ENCODE assay signal across 8 cellular contexts in the genomic region with DNA sequence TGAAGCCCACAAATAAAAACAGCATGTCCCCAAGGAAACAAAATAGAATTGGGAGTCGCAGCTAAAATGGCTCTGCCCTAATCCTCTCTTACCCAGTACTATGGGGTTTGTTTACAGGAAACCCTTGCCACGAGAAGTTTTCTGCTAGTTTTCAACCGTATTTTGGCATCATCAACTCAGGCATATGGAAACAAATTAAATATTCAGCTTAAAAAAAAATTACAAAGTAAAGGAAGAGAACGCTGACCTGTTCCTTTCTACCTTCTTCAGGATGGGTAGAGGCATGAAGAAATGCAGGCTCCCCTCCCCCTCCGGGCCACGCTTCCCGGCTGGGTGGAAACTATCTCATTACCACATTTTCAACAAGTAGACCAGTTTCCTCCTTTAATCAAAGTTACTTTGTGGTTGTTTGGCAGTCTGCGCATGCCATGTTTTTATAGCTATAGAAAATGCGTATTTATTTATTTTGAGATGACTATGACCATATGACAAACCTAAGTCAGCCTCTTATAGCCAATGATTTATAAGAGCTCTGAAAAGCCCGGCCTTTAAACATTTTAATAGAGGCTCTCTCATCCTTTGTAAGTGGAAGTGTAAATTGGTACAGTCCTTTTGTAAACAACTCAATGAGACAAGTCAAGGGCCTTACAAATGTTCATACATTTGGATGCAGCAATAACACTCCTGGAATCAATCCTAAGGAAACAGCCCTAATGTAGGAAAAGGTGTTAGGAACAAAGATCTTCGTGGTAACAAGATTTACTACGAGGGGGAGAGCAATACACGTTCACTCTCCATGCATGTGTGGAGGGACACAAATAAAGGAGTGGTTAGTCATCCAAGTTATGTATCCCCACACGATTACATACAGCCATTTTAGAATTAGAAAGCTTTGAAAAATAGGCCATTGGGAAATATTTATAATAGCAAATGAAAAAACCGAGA. TPM values are rescaled to one million over a fixed set of nuclear protein-coding genes. Genes with fewer than 3 reads are reported as not detected.
DNase-seq lines count a peak whose midpoint lies in the region; ATAC-seq and TF ChIP-seq lines count a peak whose summit lies in the region.

No MANE protein-coding gene starts in this region.

- H3K27ac ChIP-seq in DOHH2 (ENCODE audit: low read depth, low read length) (peak overlapping the region; percentile 72), Panc1 (ENCODE audit: low read length) (peak overlapping the region; percentile 100)

- peak; percentile 97 for DNase-seq in Panc1 (ENCODE audit: low read depth, low spot score)
- DNase-seq in activated effector memory CD4-positive, alpha-beta T cell treated with anti-CD3 and anti-CD28 coated beads, Interleukin-2, amount 50 U/mL, for 16 hours = peak; percentile 86
- peak; percentile 33 for DNase-seq in kidney tubule cell (ENCODE audit: low spot score)
- peak; percentile 47 to 48 (median 48) for DNase-seq in stimulated activated CD4-positive, alpha-beta T cell treated with anti-CD3 and anti-CD28 coated beads, TNF-alpha, amount 100 ng/mL, for 1 hour (ENCODE audit: low read depth in 3 of 3, low spot score in 1 of 3)

- TF ChIP-seq CTCF in DOHH2 (IDR thresholded peaks at IDR 0.05; ENCODE audit: low read depth, low read length, poor library complexity, severe bottlenecking) = no peak
- TF ChIP-seq CTCF in Panc1 (IDR thresholded peaks at IDR 0.05) = no peak

- no peaks in the 10 kb centered on the region for H3K27me3 ChIP-seq in DOHH2 (ENCODE audit: control insufficient read depth, low read length)
- H3K27me3 ChIP-seq in Panc1 (ENCODE audit: control insufficient read depth, insufficient read depth, low read length) = no peaks in the 10 kb centered on the region

- ATAC-seq in HG03460 (IDR thresholded peaks at IDR 0.05; ENCODE audit: unreplicated experiment) (peak; percentile 43), Panc1 (peak; percentile 86), GM18861 (IDR thresholded peaks at IDR 0.05; ENCODE audit: unreplicated experiment) (no peak), GM21447 (IDR thresholded peaks at IDR 0.05; ENCODE audit: unreplicated experiment) (no peak)

- CTCF ChIA-PET in Panc1 (lab: Charles Lee) = interaction anchor here (0.7 kb wide), 1 partner anchor 10 kb away, joined by 3 read pairs; no protein-coding TSS in a partner anchor

- peaks cover 36% of the 10 kb centered on the region for H3K4me1 ChIP-seq in DOHH2 (ENCODE audit: control insufficient read depth, low read length)
- peaks cover 59% of the 10 kb centered on the region for H3K4me1 ChIP-seq in Panc1 (ENCODE audit: control insufficient read depth, insufficient read depth, low read length)

- H3F3A ChIP-seq in DOHH2 (ENCODE audit: control insufficient read depth, insufficient read depth) = peaks cover 23% of the 10 kb centered on the region

- no peaks in the 10 kb centered on the region for H3K9me3 ChIP-seq in DOHH2 (ENCODE audit: control insufficient read depth, insufficient read depth, low read length)
- H3K9me3 ChIP-seq in Panc1 (ENCODE audit: control insufficient read depth, insufficient read depth, low read depth, low read length) = no peaks in the 10 kb centered on the region

- H3K9me2 ChIP-seq in DOHH2 (replicated peaks; ENCODE audit: control insufficient read depth, low read length) = no peaks in the 10 kb centered on the region

- in situ Hi-C loops in Panc1 (cut with HindIII; ENCODE audit: low pct_unique_long_range_greater_than_20kb, low sequenced_read_pairs) = no loop called here

- TSS peak; percentile 92 for BruUV-seq in Panc1 (replicated peaks; lab: Mats Ljungman, UMichigan)

- H3K4me3 ChIP-seq in DOHH2 (ENCODE audit: low read length) (peak overlapping the region; percentile 66), Panc1 (ENCODE audit: low read depth in 2 of 2, low read length in 2 of 2) (peak overlapping the region; percentile 29 to 44)

- no peaks in the 10 kb centered on the region for H4K20me1 ChIP-seq in DOHH2 (ENCODE audit: control insufficient read depth, insufficient read depth, low read depth, low read length)

- H3K4me2 ChIP-seq in DOHH2 (ENCODE audit: low read length) = peak overlapping the region; percentile 76

- POLR2A ChIA-PET in Panc1 (lab: Charles Lee) = interaction anchor here (0.5 to 2.1 kb wide), 11 partner anchors 10 to 332 kb away, joined by 3 to 22 read pairs (median 4); a partner anchor contains a TSS

- H3K79me2 ChIP-seq in DOHH2 (ENCODE audit: control insufficient read depth, low read length) = no peaks in the 10 kb centered on the region

- no peaks in the 10 kb centered on the region for H3K36me3 ChIP-seq in DOHH2 (ENCODE audit: control insufficient read depth, low read length)
- H3K36me3 ChIP-seq in Panc1 (ENCODE audit: control insufficient read depth, insufficient read depth, low read length) = no peaks in the 10 kb centered on the region

- intact Hi-C loops in Panc1 (cut with micrococcal nuclease; ENCODE audit: unreplicated experiment) = no loop called here

RNA-seq across cellular contexts. Expression of a gene that starts 16.1 kb away (rescaled TPM):
- total RNA-seq in Panc1 (2021; ENCODE audit: unreplicated experiment) = 210 TPM
- polyA plus RNA-seq in Panc1 (2012; ENCODE audit: insufficient read length) = 80.1 TPM

Comparison
In these comparisons a context has a peak if more than half of its experiments do, and no peak if none do; other contexts are left out.
1. ATAC-seq: peak in HG03460 (single experiment) and Panc1 (single experiment); none in GM18861 (single experiment) and GM21447 (single experiment).
2. DNase-seq: peak in every context shown above with its lines; median percentile 97 in Panc1; 86 in activated effector memory CD4-positive, alpha-beta T cell treated with anti-CD3 and anti-CD28 coated beads, Interleukin-2, amount 50 U/mL, for 16 hours; 48 in stimulated activated CD4-positive, alpha-beta T cell treated with anti-CD3 and anti-CD28 coated beads, TNF-alpha, amount 100 ng/mL, for 1 hour; 33 in kidney tubule cell.